23 cellular contexts compared by ENCODE assay signal in genomic region chr2:204913854-204914464, GRCh38.
"Had no signal": no experiment of that assay in that cellular context is flagged by ENCODE, and none has a peak within 500 bp of the region (broad histone marks: within the 10 kb centered on the region; RNA-seq: fewer than 3 reads in every experiment).

No MANE protein-coding gene starts in this region.

- H3K36me3 ChIP-seq: adrenal gland had no signal

- H3K4me3 Mint-ChIP-seq: activated CD4-positive, alpha-beta memory T cell treated with anti-CD3 and anti-CD28 coated beads for 36 hours; activated CD4-positive, alpha-beta T cell treated with anti-CD3 and anti-CD28 coated beads, Interleukin-2, amount 10 ng/mL, durations not matched to agents 7 days and 5 days; activated naive CD4-positive, alpha-beta T cell treated with anti-CD3 and anti-CD28 coated beads for 36 hours; activated naive CD8-positive, alpha-beta T cell; activated T-cell treated with anti-CD3 and anti-CD28 coated beads, Interleukin-2, amount 50 U/mL, for 4 hours; T-helper 17 cell had no signal

- H3K27ac ChIP-seq: adrenal gland had no signal

- H3K4me3 ChIP-seq: adrenal gland had no signal

- H3K36me3 Mint-ChIP-seq: activated CD4-positive, alpha-beta memory T cell treated with anti-CD3 and anti-CD28 coated beads for 36 hours had no signal

- DNase-seq: activated CD4-positive, alpha-beta memory T cell treated with anti-CD3 and anti-CD28 coated beads for 36 hours; activated CD4-positive, alpha-beta T cell treated with anti-CD3 and anti-CD28 coated beads, Interleukin-2, amount 10 ng/mL, durations not matched to agents 7 days and 5 days; activated CD4-positive, CD25-positive, alpha-beta regulatory T cell; activated CD8-positive, alpha-beta memory T cell treated with anti-CD3 and anti-CD28 coated beads for 24 hours; activated gamma-delta T cell; activated naive CD4-positive, alpha-beta T cell treated with anti-CD3 and anti-CD28 coated beads for 36 hours; activated T-cell treated with anti-CD3 and anti-CD28 coated beads, Interleukin-2, amount 50 U/mL, for 4 hours; adrenal gland; anterior cingulate cortex; central memory CD4-positive, alpha-beta T cell; KG1; NCI-H1092; NCI-H1436; NCI-H1694 treated with DMSO at 0.1 percent for 48 hours; NCI-H2029 treated with DMSO at 0.1 percent for 48 hours; NCI-H510A treated with DMSO at 0.1 percent for 48 hours; NCI-H69; PC-3; SHP77 treated with DMSO at 0.1 percent for 48 hours; T-helper 17 cell; T-helper 9 cell had no signal

- FAIRE-seq: bronchial epithelial cell had no signal

- H3K9me3 Mint-ChIP-seq: activated T-cell treated with anti-CD3 and anti-CD28 coated beads, Interleukin-2, amount 50 U/mL, for 4 hours had no signal

- H3K27ac Mint-ChIP-seq: activated CD4-positive, alpha-beta memory T cell treated with anti-CD3 and anti-CD28 coated beads for 36 hours; activated CD4-positive, alpha-beta T cell treated with anti-CD3 and anti-CD28 coated beads, Interleukin-2, amount 10 ng/mL, durations not matched to agents 7 days and 5 days; activated naive CD4-positive, alpha-beta T cell treated with anti-CD3 and anti-CD28 coated beads for 36 hours; activated naive CD8-positive, alpha-beta T cell; T-helper 17 cell had no signal

- H3K4me1 ChIP-seq: adrenal gland had no signal

- H3K27me3 Mint-ChIP-seq: activated CD4-positive, alpha-beta memory T cell treated with anti-CD3 and anti-CD28 coated beads for 36 hours; activated CD4-positive, alpha-beta T cell treated with anti-CD3 and anti-CD28 coated beads, Interleukin-2, amount 10 ng/mL, durations not matched to agents 7 days and 5 days; activated naive CD8-positive, alpha-beta T cell; T-helper 17 cell had no signal

- ATAC-seq: activated T-cell treated with anti-CD3 and anti-CD28 coated beads, Interleukin-2, amount 50 U/mL, for 4 hours; PC-3; T-helper 17 cell had no signal

- H3K27me3 ChIP-seq: adrenal gland had no signal

- H3K9me3 ChIP-seq: adrenal gland had no signal

- H3K4me1 Mint-ChIP-seq: T-helper 17 cell had no signal
